8 cellular contexts compared by ENCODE assay signal in the genomic region with DNA sequence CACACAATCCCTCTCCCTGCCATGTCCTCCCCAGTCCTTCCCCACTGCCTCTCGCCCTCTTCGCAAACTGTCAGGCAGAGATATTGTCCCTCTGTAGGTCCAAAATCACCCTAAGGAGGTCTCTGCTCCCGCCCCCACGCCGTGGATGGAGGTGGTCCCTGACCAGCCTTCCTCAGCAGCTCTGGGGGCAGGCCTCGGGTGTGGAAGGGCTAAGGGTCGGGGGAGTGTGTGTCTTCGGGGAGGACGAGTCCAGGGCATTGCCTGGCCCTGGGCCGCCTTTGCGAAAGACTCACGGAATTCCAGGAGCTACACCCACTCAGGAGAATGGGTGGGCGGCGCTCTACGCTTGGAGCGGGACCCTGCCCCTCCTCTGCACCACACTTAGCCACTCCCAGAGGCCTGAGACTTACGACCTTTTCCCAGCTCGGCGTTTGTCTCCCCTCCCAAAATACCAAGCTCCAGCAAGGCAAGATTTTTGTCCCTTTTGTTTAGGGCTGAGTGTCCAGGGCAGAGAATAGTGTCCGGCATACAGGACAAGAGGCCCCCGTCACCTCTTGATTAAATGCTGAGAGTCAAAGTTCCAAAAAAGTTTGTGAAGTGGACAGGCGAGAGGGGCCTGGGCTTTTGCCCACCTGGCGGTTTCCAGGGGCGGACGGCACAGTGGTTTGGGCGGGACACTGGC. TPM values are rescaled to one million over a fixed set of nuclear protein-coding genes. Genes with fewer than 3 reads are reported as not detected.
A peak's percentile ranks its signal among the peaks of the same experiment; 100 is the strongest.
DNase-seq lines count a peak whose midpoint lies in the region; ATAC-seq and TF ChIP-seq lines count a peak whose summit lies in the region.

No MANE protein-coding gene starts in this region.

- no peak overlapping the region for H3K27ac Mint-ChIP-seq in activated naive CD4-positive, alpha-beta T cell treated with anti-CD3 and anti-CD28 coated beads, Interleukin-2, amount 10 ng/mL, durations not matched to agents 7 days and 5 days

- H3K4me3 Mint-ChIP-seq in activated naive CD4-positive, alpha-beta T cell treated with anti-CD3 and anti-CD28 coated beads, Interleukin-2, amount 10 ng/mL, durations not matched to agents 7 days and 5 days = peak overlapping the region; percentile 49

- peaks cover 15% of the 10 kb centered on the region for H3K4me1 Mint-ChIP-seq in activated naive CD4-positive, alpha-beta T cell treated with anti-CD3 and anti-CD28 coated beads, Interleukin-2, amount 10 ng/mL, durations not matched to agents 7 days and 5 days

- peaks cover 2% of the 10 kb centered on the region for H3K36me3 Mint-ChIP-seq in activated naive CD4-positive, alpha-beta T cell treated with anti-CD3 and anti-CD28 coated beads, Interleukin-2, amount 10 ng/mL, durations not matched to agents 7 days and 5 days

- no peaks in the 10 kb centered on the region for H3K9me3 Mint-ChIP-seq in activated naive CD4-positive, alpha-beta T cell treated with anti-CD3 and anti-CD28 coated beads, Interleukin-2, amount 10 ng/mL, durations not matched to agents 7 days and 5 days

- peak overlapping the region; percentile 97 for H2AFZ ChIP-seq in hepatocyte

- peaks cover 3% of the 10 kb centered on the region for H3K4me1 ChIP-seq in hepatocyte (ENCODE audit: insufficient read depth)

- H3K27me3 Mint-ChIP-seq in activated naive CD4-positive, alpha-beta T cell treated with anti-CD3 and anti-CD28 coated beads, Interleukin-2, amount 10 ng/mL, durations not matched to agents 7 days and 5 days = peaks cover 60% of the 10 kb centered on the region

- 7% methylated on average over 26 of the region's 26 CpGs for WGBS in hepatocyte (ENCODE audit: low lambda C conversion rate, missing lambda C conversion rate)

- no peaks in the 10 kb centered on the region for H3K36me3 ChIP-seq in hepatocyte (replicated peaks; ENCODE audit: insufficient read depth, low read depth)

- no peak for ATAC-seq in GM19397 (IDR thresholded peaks at IDR 0.05; ENCODE audit: unreplicated experiment)

- no peaks in the 10 kb centered on the region for H3K27me3 ChIP-seq in hepatocyte

- DNase-seq in AG04449 (ENCODE audit: low read depth, low spot score) (no peak), HPDE6-E6E7 (ENCODE audit: extremely low spot score) (peak; percentile 40), hepatocyte (ENCODE audit: low spot score) (peak; percentile 58), retinal pigment epithelial cell (ENCODE audit: low read depth) (no peak), erythroblast (lab: John Stamatoyannopoulos, UW) (no peak), GM19238 (ENCODE audit: insufficient read length, low spot score) (no peak)
- no peak for DNase-seq in activated naive CD4-positive, alpha-beta T cell treated with anti-CD3 and anti-CD28 coated beads, Interleukin-2, amount 10 ng/mL, durations not matched to agents 7 days and 5 days

- POLR2A ChIA-PET in AG04449 (lab: Yijun Ruan, JAX) = interaction anchor here (0.8 to 1.4 kb wide), 2 partner anchors 8 to 9 kb away, joined by 3 to 8 read pairs; no protein-coding TSS in a partner anchor

- CTCF ChIA-PET in AG04449 (lab: Yijun Ruan, JAX) = interaction anchor here (0.5 to 2.6 kb wide), 4 partner anchors 9 to 276 kb away, joined by 3 to 16 read pairs (median 3); no protein-coding TSS in a partner anchor
- CTCF ChIA-PET in activated naive CD4-positive, alpha-beta T cell treated with anti-CD3 and anti-CD28 coated beads, Interleukin-2, amount 10 ng/mL, durations not matched to agents 7 days and 5 days (lab: Charles Lee) = no interaction called here

- no peaks in the 10 kb centered on the region for H4K20me1 ChIP-seq in hepatocyte (ENCODE audit: insufficient read depth, poor library complexity, severe bottlenecking)

- no peaks in the 10 kb centered on the region for H3K9me3 ChIP-seq in hepatocyte (ENCODE audit: low read depth)

- H3K4me3 ChIP-seq in AG04449 (ENCODE audit: low read depth, low read length) (peak overlapping the region; percentile 83), hepatocyte (peak overlapping the region; percentile 76), retinal pigment epithelial cell (ENCODE audit: low read length) (peak overlapping the region; percentile 77)

- H3K79me2 ChIP-seq in hepatocyte = no peaks in the 10 kb centered on the region

- no peak for TF ChIP-seq POLR2A in erythroblast (IDR thresholded peaks at IDR 0.05; ENCODE audit: low read length)

- H3K27ac ChIP-seq in hepatocyte = peak overlapping the region; percentile 67

- no peaks in the 10 kb centered on the region for H3K9me2 ChIP-seq in hepatocyte (replicated peaks; ENCODE audit: insufficient read depth)

- TF ChIP-seq CTCF in AG04449 (IDR thresholded peaks at IDR 0.05; ENCODE audit: insufficient read depth, low read length, missing control alignments) (no peak), hepatocyte (IDR thresholded peaks at IDR 0.05; ENCODE audit: poor library complexity) (no peak), retinal pigment epithelial cell (conservative IDR thresholded peaks at IDR 0.05; ENCODE audit: low read depth, low read length) (no peak)

- H3K4me2 ChIP-seq in hepatocyte = peak overlapping the region; percentile 98

RNA-seq across cellular contexts. Expression of a gene that starts 0.9 kb away (rescaled TPM):
- total RNA-seq in hepatocyte = 46.2 and 51.6 TPM in 2 replicates
- 37.9 and 38.5 TPM in 2 replicates for polyA plus RNA-seq in hepatocyte

Comparison
In these comparisons a context has a peak if more than half of its experiments do, and no peak if none do; other contexts are left out.
1. DNase-seq: peak in HPDE6-E6E7 (single experiment) and hepatocyte (single experiment); none in AG04449 (single experiment), activated naive CD4-positive, alpha-beta T cell treated with anti-CD3 and anti-CD28 coated beads, Interleukin-2, amount 10 ng/mL, durations not matched to agents 7 days and 5 days (single experiment), retinal pigment epithelial cell (single experiment), erythroblast (0 of 2) and GM19238 (single experiment).
2. Peak in every context shown above with its lines, with median percentiles within 50 percentile points of each other: H3K4me3 ChIP-seq.